In the genomic region with DNA sequence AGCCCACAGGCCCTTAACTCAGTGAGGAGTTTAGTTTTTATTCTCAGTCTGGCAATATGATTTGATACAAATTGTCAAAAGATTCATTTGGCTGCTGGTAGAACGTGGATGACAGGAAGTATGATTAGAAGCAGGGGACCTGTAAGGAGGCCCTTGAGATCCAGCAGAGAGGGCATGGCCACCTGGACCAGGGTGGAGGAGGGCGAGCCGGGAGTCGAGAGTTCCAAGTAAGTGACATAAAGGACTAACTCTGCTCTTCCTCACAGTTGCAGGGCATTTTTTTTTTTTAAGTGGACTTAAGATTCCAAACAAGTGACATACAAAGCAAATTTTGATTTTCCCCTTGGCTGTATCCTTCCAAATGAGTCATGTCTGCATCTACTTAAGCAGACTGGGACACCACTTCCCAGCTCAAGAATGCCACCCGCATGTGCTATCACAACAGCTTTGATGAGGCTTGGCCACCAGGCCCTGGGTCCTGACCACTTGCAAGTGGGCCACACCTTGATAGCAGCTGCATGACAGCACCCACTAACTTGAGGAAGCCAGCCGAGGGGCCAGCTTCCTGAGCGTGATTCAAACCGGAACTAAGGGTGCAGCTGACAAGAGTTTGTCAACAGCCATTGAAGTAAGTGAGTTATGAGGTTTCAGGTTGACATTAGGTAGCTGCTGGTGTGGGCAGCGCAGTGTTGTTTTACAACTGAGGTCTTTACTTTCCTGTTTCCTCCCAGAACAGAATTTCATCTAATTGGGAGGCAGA, we compare ENCODE assay signal across 8 cellular contexts. TPM values are rescaled to one million over a fixed set of nuclear protein-coding genes. Genes with fewer than 3 reads are reported as not detected.
DNase-seq lines count a peak whose midpoint lies in the region; ATAC-seq, FAIRE-seq and TF ChIP-seq lines count a peak whose summit lies in the region.

No MANE protein-coding gene starts in this region.

- peaks cover 9% of the 10 kb centered on the region for H3K27me3 Mint-ChIP-seq in activated T-helper 2 cell treated with anti-CD3 and anti-CD28 coated beads, Interferon-gamma antibody, Interleukin-2, Interleukin-4, amounts not matched to agents 10 μg/mL and 5 μg/mL and 100 μg/mL, durations not matched to agents 14 hours and 24 hours and 36 hours (ENCODE audit: low read depth)
- no peaks in the 10 kb centered on the region for H3K27me3 Mint-ChIP-seq in stimulated activated naive B cell treated with anti-CD40 and anti-IgM and Interleukin-4, amounts not matched to agents 10 μg/mL and 1 μg/mL and 100 μg/mL, for 72 hours

- peak; percentile 95 for ATAC-seq in HG02571 (IDR thresholded peaks at IDR 0.05; ENCODE audit: unreplicated experiment)
- peak; percentile 88 to 93 for ATAC-seq in stimulated activated naive B cell treated with anti-CD40 and anti-IgM and Interleukin-4, amounts not matched to agents 10 μg/mL and 1 μg/mL and 100 μg/mL, for 72 hours (replicated peaks)

- peak; percentile 97 for FAIRE-seq in GM12892 (lab: Jason Lieb, UNC)

- DNase-seq in GM12892 (ENCODE audit: insufficient read length): peak; percentile 32
- peak; percentile 19 for DNase-seq in NCI-H226
- peak; percentile 73 for DNase-seq in activated T-helper 2 cell treated with anti-CD3 and anti-CD28 coated beads, Interferon-gamma antibody, Interleukin-2, Interleukin-4, amounts not matched to agents 10 μg/mL and 5 μg/mL and 100 μg/mL, durations not matched to agents 14 hours and 24 hours and 36 hours (ENCODE audit: low spot score)
- DNase-seq in stimulated activated naive B cell treated with anti-CD40 and anti-IgM and Interleukin-4, amounts not matched to agents 10 μg/mL and 1 μg/mL and 100 μg/mL, for 72 hours: peak; percentile 58
- no peak for DNase-seq in pons (ENCODE audit: low spot score)
- DNase-seq in DMS114 treated with DMSO at 0.1 percent for 48 hours (lab: John Stamatoyannopoulos, UW; ENCODE audit: unreplicated experiment): no peak

- peaks cover 25% of the 10 kb centered on the region for H3K4me1 Mint-ChIP-seq in activated T-helper 2 cell treated with anti-CD3 and anti-CD28 coated beads, Interferon-gamma antibody, Interleukin-2, Interleukin-4, amounts not matched to agents 10 μg/mL and 5 μg/mL and 100 μg/mL, durations not matched to agents 14 hours and 24 hours and 36 hours (ENCODE audit: low read depth)
- H3K4me1 Mint-ChIP-seq in stimulated activated naive B cell treated with anti-CD40 and anti-IgM and Interleukin-4, amounts not matched to agents 10 μg/mL and 1 μg/mL and 100 μg/mL, for 72 hours: peaks cover 6 to 15% of the 10 kb centered on the region in 2 donors

- H3K27me3 ChIP-seq in layer of hippocampus (ENCODE audit: control insufficient read depth, insufficient read depth, low read length): no peaks in the 10 kb centered on the region

- intact Hi-C loops in activated T-helper 2 cell treated with anti-CD3 and anti-CD28 coated beads, Interferon-gamma antibody, Interleukin-2, Interleukin-4, amounts not matched to agents 10 μg/mL and 5 μg/mL and 100 μg/mL, durations not matched to agents 14 hours and 24 hours and 36 hours (cut with micrococcal nuclease): loop anchor here (10.0 kb wide), 1 partner anchor 207 kb away; no protein-coding TSS in a partner anchor

- H3K27ac ChIP-seq in layer of hippocampus (ENCODE audit: low read depth, low read length): peak overlapping the region; percentile 6

- H3K4me3 Mint-ChIP-seq in activated T-helper 2 cell treated with anti-CD3 and anti-CD28 coated beads, Interferon-gamma antibody, Interleukin-2, Interleukin-4, amounts not matched to agents 10 μg/mL and 5 μg/mL and 100 μg/mL, durations not matched to agents 14 hours and 24 hours and 36 hours (ENCODE audit: low read depth): no peak overlapping the region
- no peak overlapping the region for H3K4me3 Mint-ChIP-seq in stimulated activated naive B cell treated with anti-CD40 and anti-IgM and Interleukin-4, amounts not matched to agents 10 μg/mL and 1 μg/mL and 100 μg/mL, for 72 hours

- H3K36me3 Mint-ChIP-seq in activated T-helper 2 cell treated with anti-CD3 and anti-CD28 coated beads, Interferon-gamma antibody, Interleukin-2, Interleukin-4, amounts not matched to agents 10 μg/mL and 5 μg/mL and 100 μg/mL, durations not matched to agents 14 hours and 24 hours and 36 hours (ENCODE audit: low read depth): no peaks in the 10 kb centered on the region
- H3K36me3 Mint-ChIP-seq in stimulated activated naive B cell treated with anti-CD40 and anti-IgM and Interleukin-4, amounts not matched to agents 10 μg/mL and 1 μg/mL and 100 μg/mL, for 72 hours: no peaks in the 10 kb centered on the region

- H3K27ac Mint-ChIP-seq in activated T-helper 2 cell treated with anti-CD3 and anti-CD28 coated beads, Interferon-gamma antibody, Interleukin-2, Interleukin-4, amounts not matched to agents 10 μg/mL and 5 μg/mL and 100 μg/mL, durations not matched to agents 14 hours and 24 hours and 36 hours: no peak overlapping the region
- H3K27ac Mint-ChIP-seq in stimulated activated naive B cell treated with anti-CD40 and anti-IgM and Interleukin-4, amounts not matched to agents 10 μg/mL and 1 μg/mL and 100 μg/mL, for 72 hours: no peak overlapping the region

- no peak for TF ChIP-seq POLR2A in GM12892 (IDR thresholded peaks at IDR 0.05; ENCODE audit: low read depth, low read length)

- H3K9me3 Mint-ChIP-seq in activated T-helper 2 cell treated with anti-CD3 and anti-CD28 coated beads, Interferon-gamma antibody, Interleukin-2, Interleukin-4, amounts not matched to agents 10 μg/mL and 5 μg/mL and 100 μg/mL, durations not matched to agents 14 hours and 24 hours and 36 hours: no peaks in the 10 kb centered on the region
- H3K9me3 Mint-ChIP-seq in stimulated activated naive B cell treated with anti-CD40 and anti-IgM and Interleukin-4, amounts not matched to agents 10 μg/mL and 1 μg/mL and 100 μg/mL, for 72 hours: peaks cover 3 to 4% of the 10 kb centered on the region in 2 donors

RNA-seq across cellular contexts. Expression of a gene that starts 54.6 kb away (rescaled TPM):
- polyA plus RNA-seq in GM12892 (2012; ENCODE audit: missing spikeins): 0.19 TPM
- 0.67 and 1.2 TPM in 2 replicates for total RNA-seq in activated T-helper 2 cell treated with anti-CD3 and anti-CD28 coated beads, Interferon-gamma antibody, Interleukin-2, Interleukin-4, amounts not matched to agents 10 μg/mL and 5 μg/mL and 100 μg/mL, durations not matched to agents 14 hours and 24 hours and 36 hours

Comparison
In these comparisons a context has a peak if more than half of its experiments do, and no peak if none do; other contexts are left out.
1. DNase-seq: peak in GM12892 (single experiment), NCI-H226 (single experiment), activated T-helper 2 cell treated with anti-CD3 and anti-CD28 coated beads, Interferon-gamma antibody, Interleukin-2, Interleukin-4, amounts not matched to agents 10 μg/mL and 5 μg/mL and 100 μg/mL, durations not matched to agents 14 hours and 24 hours and 36 hours (single experiment) and stimulated activated naive B cell treated with anti-CD40 and anti-IgM and Interleukin-4, amounts not matched to agents 10 μg/mL and 1 μg/mL and 100 μg/mL, for 72 hours (single experiment); none in pons (single experiment) and DMS114 treated with DMSO at 0.1 percent for 48 hours (single experiment).